ENCODE assay signal across 10 cellular contexts in genomic region chr4:111959202-111959601, GRCh38.
A peak's percentile ranks its signal among the peaks of the same experiment; 100 is the strongest.
DNase-seq lines count a peak whose midpoint lies in the region; ATAC-seq and TF ChIP-seq lines count a peak whose summit lies in the region.
"Had no signal": no experiment of that assay in that cellular context is flagged by ENCODE, and none has a peak within 500 bp of the region (broad histone marks: within the 10 kb centered on the region; RNA-seq: fewer than 3 reads in every experiment).

No MANE protein-coding gene starts in this region.

- H3K9me3 ChIP-seq in RWPE2 (ENCODE audit: severe bottlenecking) (no peaks in the 10 kb centered on the region), left lung (no peaks in the 10 kb centered on the region)

- TF ChIP-seq CTCF in RWPE2 (IDR thresholded peaks at IDR 0.05; ENCODE audit: poor library complexity, severe bottlenecking): no peak
- no peak for TF ChIP-seq CTCF in left lung (IDR thresholded peaks at IDR 0.05)

- H3K4me3 ChIP-seq in RWPE2 (ENCODE audit: severe bottlenecking) (no peak overlapping the region), left lung (no peak overlapping the region)

- DNase-seq in RWPE2 (ENCODE audit: low spot score): no peak
- peak; percentile 84 for DNase-seq in kidney tubule cell (ENCODE audit: low spot score)
- DNase-seq in left lung: no peak
- DNase-seq in epidermal melanocyte (ENCODE audit: insufficient read length, low spot score): no peak
- DNase-seq in T-helper 9 cell: no peak
- DNase-seq: central memory CD4-positive, alpha-beta T cell; NCI-H82 had no signal

- ATAC-seq in GM18508 (IDR thresholded peaks at IDR 0.05; ENCODE audit: insufficient read depth, unreplicated experiment) (peak; percentile 32), HG02981 (IDR thresholded peaks at IDR 0.05; ENCODE audit: unreplicated experiment) (peak; percentile 27), RWPE2 (ENCODE audit: low read depth) (peak; percentile 84; the same call in 2 of the 3 replicates), left lung (no peak), GM21528 (IDR thresholded peaks at IDR 0.05; ENCODE audit: low FRiP score, unreplicated experiment) (no peak)

- no peaks in the 10 kb centered on the region for H3K4me1 ChIP-seq in RWPE2 (ENCODE audit: insufficient read depth, poor library complexity, severe bottlenecking)
- H3K4me1 ChIP-seq in left lung: no peaks in the 10 kb centered on the region

- intact Hi-C loops in left lung (cut with DNase I): no loop called here

- H3K36me3 ChIP-seq in RWPE2 (ENCODE audit: low read depth) (no peaks in the 10 kb centered on the region), left lung (no peaks in the 10 kb centered on the region)

- H3K27ac ChIP-seq in RWPE2 (ENCODE audit: poor library complexity, severe bottlenecking): no peak overlapping the region
- no peak overlapping the region for H3K27ac ChIP-seq in left lung

- no peaks in the 10 kb centered on the region for H3K27me3 ChIP-seq in RWPE2 (ENCODE audit: insufficient read depth, poor library complexity, severe bottlenecking)
- no peaks in the 10 kb centered on the region for H3K27me3 ChIP-seq in left lung

Comparison
In these comparisons a context has a peak if more than half of its experiments do, and no peak if none do; other contexts are left out.
1. ATAC-seq: peak in GM18508 (single experiment), HG02981 (single experiment) and RWPE2 (single experiment); none in left lung (single experiment) and GM21528 (single experiment).